In the genomic region with DNA sequence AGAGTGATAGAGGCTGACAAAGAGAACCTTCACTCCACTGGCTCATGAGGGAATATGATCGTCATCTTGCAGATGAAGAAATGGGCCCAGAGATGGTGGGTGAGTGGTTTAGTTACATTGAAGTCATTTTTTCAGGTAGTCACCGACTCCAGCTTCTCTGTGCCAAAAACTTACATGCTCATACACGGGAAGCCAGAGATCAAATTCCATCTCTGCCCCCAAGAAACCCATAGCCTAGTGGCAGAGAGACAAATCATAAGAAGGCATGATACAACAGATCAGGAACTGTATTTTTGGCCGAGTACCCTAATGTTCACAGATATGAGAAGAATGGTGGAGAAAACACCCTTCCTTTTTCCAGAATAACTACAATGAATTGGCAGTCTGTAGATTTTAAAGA, we compare ENCODE assay signal across 28 cellular contexts.
"Had no signal": no experiment of that assay in that cellular context is flagged by ENCODE, and none has a peak within 500 bp of the region (broad histone marks: within the 10 kb centered on the region; RNA-seq: fewer than 3 reads in every experiment).

No MANE protein-coding gene starts in this region.

- H3K27ac Mint-ChIP-seq: activated CD4-positive, alpha-beta memory T cell treated with anti-CD3 and anti-CD28 coated beads, Interleukin-2, amount 10 ng/mL, durations not matched to agents 7 days and 5 days; activated naive CD4-positive, alpha-beta T cell treated with anti-CD3 and anti-CD28 coated beads, Interleukin-2, amount 50 U/mL, for 24 hours; activated naive CD8-positive, alpha-beta T cell treated with anti-CD3 and anti-CD28 coated beads, Interleukin-2, amount 10 ng/mL, durations not matched to agents 7 days and 5 days; activated T-cell treated with anti-CD3 and anti-CD28 coated beads, Interleukin-2, amount 50 U/mL, for 72 hours; activated T-helper 17 cell treated with anti-CD3 and anti-CD28 coated beads, Interleukin-2, amount 50 U/mL, for 72 hours had no signal

- DNase-seq: activated CD4-positive, alpha-beta memory T cell treated with anti-CD3 and anti-CD28 coated beads, Interleukin-2, amount 10 ng/mL, durations not matched to agents 7 days and 5 days; activated CD4-positive, alpha-beta T cell treated with anti-CD3 and anti-CD28 coated beads for 1 hour; activated CD4-positive, alpha-beta T cell treated with anti-CD3 and anti-CD28 coated beads for 48 hours; activated CD4-positive, CD25-positive, alpha-beta regulatory T cell; activated naive CD4-positive, alpha-beta T cell treated with Interleukin-2 at 50 U/mL for 16 hours; activated naive CD8-positive, alpha-beta T cell treated with anti-CD3 and anti-CD28 coated beads, Interleukin-2, amount 10 ng/mL, durations not matched to agents 7 days and 5 days; activated T-cell treated with anti-CD3 and anti-CD28 coated beads, Interleukin-2, amount 50 U/mL, for 1 hour; activated T-cell treated with anti-CD3 and anti-CD28 coated beads, Interleukin-2, amount 50 U/mL, for 72 hours; amygdala; NCI-H1105; NCI-H1417 treated with DMSO at 0.1 percent for 48 hours; NCI-H187 treated with DMSO at 0.1 percent for 48 hours; NCI-H2081; NCI-H2171 treated with DMSO at 0.1 percent for 48 hours; NCI-H226; NCI-H446 treated with DMSO at 0.1 percent for 48 hours; NCI-H524 treated with DMSO at 0.1 percent for 48 hours; NCI-H748 treated with DMSO at 0.1 percent for 48 hours; NK-92 treated with Interleukin-12 subunit alpha and Interleukin-12 subunit beta, amount 100 ng/mL, for 24 hours; PC-9; Right ventricle myocardium superior; SW 1271; T-helper 1 cell had no signal

- H2AFZ ChIP-seq: PC-9 had no signal

- H3K4me3 ChIP-seq: ascending aorta, PC-9 had no signal

- H3K4me2 ChIP-seq: KMS-11, PC-9 had no signal

- H3K36me3 Mint-ChIP-seq: activated naive CD8-positive, alpha-beta T cell treated with anti-CD3 and anti-CD28 coated beads, Interleukin-2, amount 10 ng/mL, durations not matched to agents 7 days and 5 days had no signal

- H3K36me3 ChIP-seq: ascending aorta had no signal

- H3K9ac ChIP-seq: KMS-11 had no signal

- H3K9me3 ChIP-seq: ascending aorta had no signal

- H3K27me3 Mint-ChIP-seq: activated naive CD4-positive, alpha-beta T cell treated with anti-CD3 and anti-CD28 coated beads, Interleukin-2, amount 50 U/mL, for 24 hours; activated naive CD8-positive, alpha-beta T cell treated with anti-CD3 and anti-CD28 coated beads, Interleukin-2, amount 10 ng/mL, durations not matched to agents 7 days and 5 days had no signal

- H3K4me3 Mint-ChIP-seq: activated CD4-positive, alpha-beta memory T cell treated with anti-CD3 and anti-CD28 coated beads, Interleukin-2, amount 10 ng/mL, durations not matched to agents 7 days and 5 days; activated naive CD4-positive, alpha-beta T cell treated with anti-CD3 and anti-CD28 coated beads, Interleukin-2, amount 50 U/mL, for 24 hours; activated naive CD8-positive, alpha-beta T cell treated with anti-CD3 and anti-CD28 coated beads, Interleukin-2, amount 10 ng/mL, durations not matched to agents 7 days and 5 days; activated T-cell treated with anti-CD3 and anti-CD28 coated beads, Interleukin-2, amount 50 U/mL, for 72 hours; activated T-helper 17 cell treated with anti-CD3 and anti-CD28 coated beads, Interleukin-2, amount 50 U/mL, for 72 hours had no signal

- H3K4me1 ChIP-seq: ascending aorta had no signal

- H3K27ac ChIP-seq: ascending aorta, KMS-11, PC-9, VCaP had no signal

- H3K4me1 Mint-ChIP-seq: activated CD4-positive, alpha-beta memory T cell treated with anti-CD3 and anti-CD28 coated beads, Interleukin-2, amount 10 ng/mL, durations not matched to agents 7 days and 5 days; activated naive CD4-positive, alpha-beta T cell treated with anti-CD3 and anti-CD28 coated beads, Interleukin-2, amount 50 U/mL, for 24 hours; activated T-helper 17 cell treated with anti-CD3 and anti-CD28 coated beads, Interleukin-2, amount 50 U/mL, for 72 hours had no signal

- ATAC-seq: activated T-cell treated with anti-CD3 and anti-CD28 coated beads, Interleukin-2, amount 50 U/mL, for 72 hours; activated T-helper 17 cell treated with anti-CD3 and anti-CD28 coated beads, Interleukin-2, amount 50 U/mL, for 72 hours had no signal

- H3K27me3 ChIP-seq: ascending aorta had no signal
